ENCODE assay signal across 9 cellular contexts in genomic region chr14:69013943-69014782, GRCh38. TPM values are rescaled to one million over a fixed set of nuclear protein-coding genes. Genes with fewer than 3 reads are reported as not detected.
DNase-seq lines count a peak whose midpoint lies in the region; ATAC-seq and TF ChIP-seq lines count a peak whose summit lies in the region.
"Had no signal": no experiment of that assay in that cellular context is flagged by ENCODE, and none has a peak within 500 bp of the region (broad histone marks: within the 10 kb centered on the region; RNA-seq: fewer than 3 reads in every experiment).

No MANE protein-coding gene starts in this region.

- H3K27ac Mint-ChIP-seq in dendritic cell treated with granulocyte-macrophage colony-stimulating factor and Interleukin-4, amounts not matched to agents 40 ng/mL and 50 ng/mL, for 4 days, result peak overlapping the region; percentile 60
- H3K27ac Mint-ChIP-seq in neural progenitor cell (no peak overlapping the region), glutamatergic neuron (ENCODE audit: unreplicated experiment) (no peak overlapping the region)
- no peak overlapping the region for H3K27ac Mint-ChIP-seq in activated naive CD4-positive, alpha-beta T cell treated with anti-CD3 and anti-CD28 coated beads for 36 hours
- H3K27ac Mint-ChIP-seq: naive B cell had no signal

- no peaks in the 10 kb centered on the region for H3K36me3 ChIP-seq in neural progenitor cell

- no peaks in the 10 kb centered on the region for H3K79me2 ChIP-seq in neural progenitor cell (ENCODE audit: low read depth)

- H3K4me1 Mint-ChIP-seq in dendritic cell treated with granulocyte-macrophage colony-stimulating factor and Interleukin-4, amounts not matched to agents 40 ng/mL and 50 ng/mL, for 4 days (ENCODE audit: low read depth), result peaks cover 26% of the 10 kb centered on the region
- H3K4me1 Mint-ChIP-seq in neural progenitor cell (peaks cover 11% of the 10 kb centered on the region), glutamatergic neuron (ENCODE audit: low read depth, unreplicated experiment) (no peaks in the 10 kb centered on the region)
- H3K4me1 Mint-ChIP-seq in activated naive CD4-positive, alpha-beta T cell treated with anti-CD3 and anti-CD28 coated beads for 36 hours (ENCODE audit: low read depth), result peaks cover 6% of the 10 kb centered on the region
- H3K4me1 Mint-ChIP-seq: naive B cell had no signal

- H3K27me3 ChIP-seq in neural progenitor cell, result no peaks in the 10 kb centered on the region
- no peaks in the 10 kb centered on the region for H3K27me3 ChIP-seq in foreskin keratinocyte

- peak overlapping the region; percentile 68 for H2AFZ ChIP-seq in neural progenitor cell (replicated peaks)

- H3K36me3 Mint-ChIP-seq in dendritic cell treated with granulocyte-macrophage colony-stimulating factor and Interleukin-4, amounts not matched to agents 40 ng/mL and 50 ng/mL, for 4 days (ENCODE audit: low read depth), result no peaks in the 10 kb centered on the region
- H3K36me3 Mint-ChIP-seq in neural progenitor cell (no peaks in the 10 kb centered on the region), glutamatergic neuron (ENCODE audit: unreplicated experiment) (no peaks in the 10 kb centered on the region)
- no peaks in the 10 kb centered on the region for H3K36me3 Mint-ChIP-seq in activated naive CD4-positive, alpha-beta T cell treated with anti-CD3 and anti-CD28 coated beads for 36 hours (ENCODE audit: low read depth)
- H3K36me3 Mint-ChIP-seq: naive B cell had no signal

- H3K4me3 ChIP-seq in neural progenitor cell, result no peak overlapping the region

- H3K4me2 ChIP-seq in neural progenitor cell, result no peak overlapping the region

- H4K20me1 ChIP-seq in neural progenitor cell (ENCODE audit: low read depth), result no peaks in the 10 kb centered on the region

- no peak overlapping the region for H3K27ac ChIP-seq in neural progenitor cell
- no peak overlapping the region for H3K27ac ChIP-seq in foreskin keratinocyte

- no peak overlapping the region for H3K9ac ChIP-seq in neural progenitor cell

- H3F3A ChIP-seq in neural progenitor cell (ENCODE audit: low read depth), result no peaks in the 10 kb centered on the region

- CTCF ChIA-PET in activated naive CD4-positive, alpha-beta T cell treated with anti-CD3 and anti-CD28 coated beads for 36 hours (lab: Charles Lee), result no interaction called here

- TF ChIP-seq CTCF in neural progenitor cell (IDR thresholded peaks at IDR 0.05) (no peak), glutamatergic neuron (IDR thresholded peaks at IDR 0.05; ENCODE audit: partially characterized antibody, unreplicated experiment) (no peak), foreskin keratinocyte (conservative IDR thresholded peaks at IDR 0.05) (no peak)

- no peak for ATAC-seq in GM19397 (IDR thresholded peaks at IDR 0.05; ENCODE audit: unreplicated experiment)
- no peak for ATAC-seq in foreskin keratinocyte

- no peaks in the 10 kb centered on the region for H3K9me3 Mint-ChIP-seq in dendritic cell treated with granulocyte-macrophage colony-stimulating factor and Interleukin-4, amounts not matched to agents 40 ng/mL and 50 ng/mL, for 4 days
- H3K9me3 Mint-ChIP-seq in neural progenitor cell (no peaks in the 10 kb centered on the region), glutamatergic neuron (ENCODE audit: unreplicated experiment) (no peaks in the 10 kb centered on the region)
- no peaks in the 10 kb centered on the region for H3K9me3 Mint-ChIP-seq in activated naive CD4-positive, alpha-beta T cell treated with anti-CD3 and anti-CD28 coated beads for 36 hours
- H3K9me3 Mint-ChIP-seq: naive B cell had no signal

- no peaks in the 10 kb centered on the region for H3K9me3 ChIP-seq in neural progenitor cell (ENCODE audit: low read depth)

- H3K4me1 ChIP-seq in neural progenitor cell, result peaks cover 6% of the 10 kb centered on the region
- no peaks in the 10 kb centered on the region for H3K4me1 ChIP-seq in foreskin keratinocyte

- no peaks in the 10 kb centered on the region for H3K27me3 Mint-ChIP-seq in dendritic cell treated with granulocyte-macrophage colony-stimulating factor and Interleukin-4, amounts not matched to agents 40 ng/mL and 50 ng/mL, for 4 days
- H3K27me3 Mint-ChIP-seq in neural progenitor cell (ENCODE audit: insufficient read depth, low read depth) (no peaks in the 10 kb centered on the region), glutamatergic neuron (ENCODE audit: unreplicated experiment) (peaks cover 3% of the 10 kb centered on the region)
- H3K27me3 Mint-ChIP-seq in activated naive CD4-positive, alpha-beta T cell treated with anti-CD3 and anti-CD28 coated beads for 36 hours (ENCODE audit: low read depth), result no peaks in the 10 kb centered on the region
- H3K27me3 Mint-ChIP-seq: naive B cell had no signal

- intact Hi-C loops in dendritic cell treated with granulocyte-macrophage colony-stimulating factor and Interleukin-4, amounts not matched to agents 40 ng/mL and 50 ng/mL, for 4 days (cut with micrococcal nuclease), result loop anchor here (2.0 kb wide), 1 partner anchor 27 kb away; no protein-coding TSS in a partner anchor
- intact Hi-C loops in activated naive CD4-positive, alpha-beta T cell treated with anti-CD3 and anti-CD28 coated beads for 36 hours (cut with micrococcal nuclease), result no loop called here

- H3K4me3 Mint-ChIP-seq in dendritic cell treated with granulocyte-macrophage colony-stimulating factor and Interleukin-4, amounts not matched to agents 40 ng/mL and 50 ng/mL, for 4 days, result no peak overlapping the region
- H3K4me3 Mint-ChIP-seq in neural progenitor cell, result no peak overlapping the region
- no peak overlapping the region for H3K4me3 Mint-ChIP-seq in glutamatergic neuron (ENCODE audit: unreplicated experiment)
- H3K4me3 Mint-ChIP-seq in activated naive CD4-positive, alpha-beta T cell treated with anti-CD3 and anti-CD28 coated beads for 36 hours, result no peak overlapping the region
- H3K4me3 Mint-ChIP-seq: naive B cell had no signal

- peak; percentile 88 for DNase-seq in GDM1 (lab: John Stamatoyannopoulos, UW)
- DNase-seq in NCI-H510A (lab: John Stamatoyannopoulos, UW), result peak; percentile 76
- peak; percentile 18 for DNase-seq in neural progenitor cell (ENCODE audit: low spot score)
- DNase-seq in glutamatergic neuron, result no peak
- DNase-seq in activated naive CD4-positive, alpha-beta T cell treated with anti-CD3 and anti-CD28 coated beads for 36 hours, result no peak
- DNase-seq in foreskin keratinocyte, result no peak
- DNase-seq: naive B cell had no signal

RNA-seq across cellular contexts. Expression of gene ACTN1, which starts 35.1 kb away (rescaled TPM):
- total RNA-seq in neural progenitor cell (ENCODE audit: low replicate concordance), result 70.7 and 97.7 TPM in 2 replicates
- total RNA-seq in glutamatergic neuron (ENCODE audit: unreplicated experiment), result 48.1 TPM
- total RNA-seq in activated naive CD4-positive, alpha-beta T cell treated with anti-CD3 and anti-CD28 coated beads for 36 hours, result 10 to 100 TPM; 79.7 to 80.6 TPM
- total RNA-seq in foreskin keratinocyte, result 687 and 748 TPM in 2 replicates
- polyA plus RNA-seq in foreskin keratinocyte, result 401 and 426 TPM in 2 replicates

Comparison
In these comparisons a context has a peak if more than half of its experiments do, and no peak if none do; other contexts are left out.
1. DNase-seq: peak in GDM1 (single experiment), NCI-H510A (single experiment) and neural progenitor cell (single experiment); none in glutamatergic neuron (single experiment), activated naive CD4-positive, alpha-beta T cell treated with anti-CD3 and anti-CD28 coated beads for 36 hours (single experiment) and foreskin keratinocyte (0 of 2).